In the genomic region with DNA sequence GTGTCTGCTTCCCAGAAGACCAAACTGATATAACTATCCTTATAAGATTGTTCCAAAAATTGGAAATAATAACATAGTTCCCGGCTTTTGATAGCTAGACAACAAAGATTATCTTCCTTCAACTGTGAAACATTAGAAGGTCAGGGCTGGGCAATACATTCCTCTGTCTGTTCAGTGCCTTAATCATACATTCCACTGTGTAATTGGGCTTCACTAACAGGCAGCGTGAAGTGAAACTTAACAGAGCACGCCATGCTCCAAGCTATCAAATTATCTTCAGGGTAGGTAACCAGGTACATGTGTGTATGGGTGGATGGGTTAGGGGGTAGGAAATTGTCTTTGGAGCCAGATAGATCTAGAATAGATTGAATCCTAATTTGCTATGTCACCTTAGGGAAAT, we compare ENCODE assay signal across 11 cellular contexts. TPM values are rescaled to one million over a fixed set of nuclear protein-coding genes. Genes with fewer than 3 reads are reported as not detected.
DNase-seq lines count a peak whose midpoint lies in the region; ATAC-seq and TF ChIP-seq lines count a peak whose summit lies in the region.
"Had no signal": no experiment of that assay in that cellular context is flagged by ENCODE, and none has a peak within 500 bp of the region (broad histone marks: within the 10 kb centered on the region; RNA-seq: fewer than 3 reads in every experiment).

No MANE protein-coding gene starts in this region.

- H3K4me3 ChIP-seq in astrocyte of the spinal cord (ENCODE audit: low read depth, low read length): no peak overlapping the region

- in situ Hi-C loops in astrocyte of the spinal cord (cut with HindIII; ENCODE audit: low sequenced_read_pairs): no loop called here

- TF ChIP-seq CTCF in astrocyte of the spinal cord (IDR thresholded peaks at IDR 0.05; ENCODE audit: low read depth, low read length): no peak

- no peak for ATAC-seq in HG02840 (IDR thresholded peaks at IDR 0.05; ENCODE audit: low FRiP score, unreplicated experiment)
- ATAC-seq: HCT116 had no signal

- DNase-seq in AG08395 (ENCODE audit: low spot score): peak; percentile 12
- DNase-seq in LHCN-M2 (ENCODE audit: low read depth): peak; percentile 47
- peak; percentile 25 for DNase-seq in astrocyte of the spinal cord (ENCODE audit: low read depth, low spot score)
- peak; percentile 79 for DNase-seq in left kidney (ENCODE audit: low read depth, low spot score)
- no peak for DNase-seq in 8988T
- no peak for DNase-seq in cerebellar cortex (ENCODE audit: low spot score)
- no peak for DNase-seq in DMS53 treated with DMSO at 0.1 percent for 48 hours (lab: John Stamatoyannopoulos, UW; ENCODE audit: unreplicated experiment)
- DNase-seq: activated CD4-positive, alpha-beta T cell treated with anti-CD3 and anti-CD28 coated beads, Interleukin-2, amount 50 U/mL, for 48 hours; NCI-H2081 treated with DMSO at 0.1 percent for 48 hours had no signal

RNA-seq across cellular contexts. Expression of a gene that starts 23.5 kb away (rescaled TPM):
- total RNA-seq in LHCN-M2 (2014; rRNA removed): 42.7 and 51.4 TPM in 2 replicates
- polyA plus RNA-seq in LHCN-M2 (2012): 9.6 TPM

Comparison
In these comparisons a context has a peak if more than half of its experiments do, and no peak if none do; other contexts are left out.
1. DNase-seq: peak in AG08395 (single experiment), LHCN-M2 (single experiment), astrocyte of the spinal cord (single experiment) and left kidney (single experiment); none in 8988T (single experiment), cerebellar cortex (single experiment) and DMS53 treated with DMSO at 0.1 percent for 48 hours (single experiment).